In the genomic region with DNA sequence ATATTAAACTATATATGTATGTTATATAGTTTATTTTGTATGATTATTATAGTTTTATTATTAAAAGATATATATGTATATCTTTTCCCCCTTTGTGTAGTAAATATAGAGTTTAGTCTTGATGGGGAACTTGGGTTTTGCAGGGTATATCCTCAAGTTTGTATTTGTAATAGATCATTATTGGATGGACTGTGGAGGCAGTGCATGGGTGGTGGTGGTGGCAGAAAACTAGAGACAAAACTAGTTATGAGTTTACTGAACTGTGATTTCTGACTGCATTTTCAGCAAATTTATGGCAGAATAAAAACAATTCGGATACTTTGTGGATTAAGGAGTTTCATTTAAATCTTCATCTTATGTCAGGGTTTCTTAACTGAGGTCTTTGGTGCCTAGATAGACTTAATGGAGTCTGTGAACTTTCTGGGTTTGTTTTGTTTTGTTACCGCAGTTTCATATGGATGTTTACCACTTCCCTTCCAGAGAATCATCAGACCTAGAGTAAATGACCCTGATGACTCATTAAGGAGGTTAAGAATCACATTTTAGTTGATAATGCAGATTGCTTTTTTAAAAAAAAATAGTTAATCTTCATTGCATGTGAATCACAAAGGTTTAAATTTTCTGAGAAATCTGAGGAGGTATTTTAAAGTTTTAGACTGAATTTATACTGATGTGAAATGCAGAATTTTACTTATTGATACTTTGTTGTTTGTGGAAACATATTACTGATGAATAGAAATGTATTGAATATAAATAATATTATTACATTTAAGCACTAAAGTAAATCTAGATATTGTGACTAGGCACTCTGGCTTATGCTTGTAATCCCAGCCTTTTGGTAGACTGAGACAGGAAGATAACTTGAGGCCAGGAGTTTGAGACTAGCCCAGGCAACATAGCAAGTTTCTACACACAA, we compare ENCODE assay signal across 8 cellular contexts. TPM values are rescaled to one million over a fixed set of nuclear protein-coding genes. Genes with fewer than 3 reads are reported as not detected.
DNase-seq lines count a peak whose midpoint lies in the region; ATAC-seq lines count a peak whose summit lies in the region.

No MANE protein-coding gene starts in this region.

- H3K9me3 ChIP-seq in skeletal muscle satellite cell (replicated peaks; ENCODE audit: low read length), result no peaks in the 10 kb centered on the region

- peaks cover 14% of the 10 kb centered on the region for H3K4me1 ChIP-seq in skeletal muscle satellite cell (ENCODE audit: control insufficient read depth, insufficient read depth, low read length)

- DNase-seq in ELR (ENCODE audit: low read depth), result peak; percentile 88
- no peak for DNase-seq in activated naive CD8-positive, alpha-beta T cell treated with anti-CD3 and anti-CD28 coated beads, Interleukin-2, amount 10 ng/mL, durations not matched to agents 7 days and 5 days
- DNase-seq in NCI-H2171 (lab: John Stamatoyannopoulos, UW), result no peak
- DNase-seq in NK-92 (lab: John Stamatoyannopoulos, UW; ENCODE audit: unreplicated experiment), result no peak

- H3K27ac Mint-ChIP-seq in activated naive CD8-positive, alpha-beta T cell treated with anti-CD3 and anti-CD28 coated beads, Interleukin-2, amount 10 ng/mL, durations not matched to agents 7 days and 5 days, result no peak overlapping the region

- ATAC-seq in GM21447 (IDR thresholded peaks at IDR 0.05; ENCODE audit: unreplicated experiment) (peak; percentile 99), HG03571 (IDR thresholded peaks at IDR 0.05; ENCODE audit: unreplicated experiment) (peak; percentile 87), esophagus mucosa (no peak)
- ATAC-seq in activated naive CD8-positive, alpha-beta T cell treated with anti-CD3 and anti-CD28 coated beads, Interleukin-2, amount 10 ng/mL, durations not matched to agents 7 days and 5 days (ENCODE audit: low read depth), result peak; percentile 79

- no peaks in the 10 kb centered on the region for H3K27me3 ChIP-seq in skeletal muscle satellite cell (ENCODE audit: control insufficient read depth, insufficient read depth, low read length)

- peaks cover 37% of the 10 kb centered on the region for H3K4me1 Mint-ChIP-seq in activated naive CD8-positive, alpha-beta T cell treated with anti-CD3 and anti-CD28 coated beads, Interleukin-2, amount 10 ng/mL, durations not matched to agents 7 days and 5 days

- H3K36me3 ChIP-seq in skeletal muscle satellite cell (ENCODE audit: insufficient read depth, low read length), result no peaks in the 10 kb centered on the region

- peaks cover 12% of the 10 kb centered on the region for H3K36me3 Mint-ChIP-seq in activated naive CD8-positive, alpha-beta T cell treated with anti-CD3 and anti-CD28 coated beads, Interleukin-2, amount 10 ng/mL, durations not matched to agents 7 days and 5 days

- H3K9ac ChIP-seq in skeletal muscle satellite cell (ENCODE audit: low read depth, low read length), result no peak overlapping the region

- peak overlapping the region; percentile 53 for H3K4me2 ChIP-seq in skeletal muscle satellite cell (ENCODE audit: low read length)

- POLR2A ChIA-PET in activated naive CD8-positive, alpha-beta T cell treated with anti-CD3 and anti-CD28 coated beads, Interleukin-2, amount 10 ng/mL, durations not matched to agents 7 days and 5 days (lab: Charles Lee), result no interaction called here

- peak overlapping the region; percentile 23 for H3K4me3 Mint-ChIP-seq in activated naive CD8-positive, alpha-beta T cell treated with anti-CD3 and anti-CD28 coated beads, Interleukin-2, amount 10 ng/mL, durations not matched to agents 7 days and 5 days

- no peak overlapping the region for H3K4me3 ChIP-seq in skeletal muscle satellite cell (ENCODE audit: low read length)

- no peaks in the 10 kb centered on the region for H3K27me3 Mint-ChIP-seq in activated naive CD8-positive, alpha-beta T cell treated with anti-CD3 and anti-CD28 coated beads, Interleukin-2, amount 10 ng/mL, durations not matched to agents 7 days and 5 days

- H3K9me3 Mint-ChIP-seq in activated naive CD8-positive, alpha-beta T cell treated with anti-CD3 and anti-CD28 coated beads, Interleukin-2, amount 10 ng/mL, durations not matched to agents 7 days and 5 days, result peaks cover 3% of the 10 kb centered on the region

RNA-seq across cellular contexts. Expression of a gene that starts 14.5 kb away (rescaled TPM):
- total RNA-seq in activated naive CD8-positive, alpha-beta T cell treated with anti-CD3 and anti-CD28 coated beads, Interleukin-2, amount 10 ng/mL, durations not matched to agents 7 days and 5 days, result 10 to 100 TPM; 39.2 to 45.2 TPM
- 11.4 and 12.7 TPM in 2 replicates for total RNA-seq in skeletal muscle satellite cell (2012; rRNA removed)
- total RNA-seq in esophagus mucosa, result 16.4 TPM
